Comparison of ENCODE assay signal across 20 cellular contexts in the genomic region with DNA sequence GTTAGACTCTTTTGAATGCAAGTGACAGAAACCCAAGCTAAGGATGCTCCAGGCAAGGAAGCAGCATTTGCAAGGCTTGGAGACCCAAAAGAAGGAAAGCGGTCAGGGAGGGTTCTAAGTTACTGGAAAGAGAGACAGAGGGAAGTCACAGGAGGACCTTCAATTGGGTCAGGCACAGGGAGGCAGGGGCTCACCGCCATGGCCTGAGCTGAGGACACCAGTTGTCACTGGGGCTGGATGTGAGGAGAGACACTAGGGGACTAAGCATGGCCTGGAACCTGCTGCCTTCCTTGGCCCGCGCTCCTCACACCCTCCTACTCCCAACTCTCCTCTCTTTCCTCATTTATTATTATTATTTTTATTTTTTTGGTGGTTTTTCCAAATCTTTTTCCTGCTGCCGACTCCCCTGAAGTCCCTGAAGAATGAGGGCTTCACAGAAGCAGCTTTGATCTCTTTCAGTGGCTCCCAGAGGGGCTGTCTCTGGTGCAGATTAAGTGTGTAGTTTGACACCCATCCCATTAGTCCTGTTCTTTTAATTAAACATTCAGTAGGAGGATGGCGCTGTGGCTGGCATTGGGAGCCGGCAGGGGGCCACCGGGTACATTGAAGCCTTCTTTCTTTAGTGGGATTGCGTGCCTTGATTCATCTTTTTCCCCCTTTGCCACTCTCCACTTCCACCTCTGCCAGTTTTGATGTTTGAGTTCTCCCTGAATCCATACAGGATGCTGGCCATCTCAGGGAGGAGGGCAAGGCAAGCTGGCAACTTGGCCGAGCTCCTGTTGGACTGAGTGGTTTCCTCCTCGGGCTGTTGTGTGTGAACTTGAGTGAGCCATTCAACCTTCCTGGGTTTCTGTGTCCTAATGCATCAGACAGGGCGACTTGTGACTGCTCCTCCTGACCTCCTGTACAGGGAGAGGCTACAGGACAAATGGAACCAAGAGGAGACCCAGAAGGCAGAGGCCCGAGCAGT. TPM values are rescaled to one million over a fixed set of nuclear protein-coding genes. Genes with fewer than 3 reads are reported as not detected.
DNase-seq lines count a peak whose midpoint lies in the region; ATAC-seq, FAIRE-seq and TF ChIP-seq lines count a peak whose summit lies in the region.
"Had no signal": no experiment of that assay in that cellular context is flagged by ENCODE, and none has a peak within 500 bp of the region (broad histone marks: within the 10 kb centered on the region; RNA-seq: fewer than 3 reads in every experiment).

No MANE protein-coding gene starts in this region.

- H3K36me3 ChIP-seq in GM23338 (ENCODE audit: insufficient read depth) (no peaks in the 10 kb centered on the region), K562 (ENCODE audit: control insufficient read depth, insufficient read depth, low read length) (no peaks in the 10 kb centered on the region)
- peaks cover 0 to 35% (median 0%) of the 10 kb centered on the region in 3 experiments for H3K36me3 ChIP-seq in naive thymus-derived CD4-positive, alpha-beta T cell (ENCODE audit: control insufficient read depth in 2 of 3, insufficient read depth in 3 of 3, low read length in 3 of 3)

- peaks cover 54% of the 10 kb centered on the region for H3K36me3 Mint-ChIP-seq in CD4-positive, alpha-beta T cell (ENCODE audit: low read depth)
- no peaks in the 10 kb centered on the region for H3K36me3 Mint-ChIP-seq in GM23338 (ENCODE audit: low read depth)
- H3K36me3 Mint-ChIP-seq in naive thymus-derived CD4-positive, alpha-beta T cell = peaks cover 10 to 31% (median 17%) of the 10 kb centered on the region in 5 donors

- CTCF ChIA-PET in CD4-positive, alpha-beta T cell (lab: Charles Lee) = interaction anchor here (0.6 kb wide), 1 partner anchor 516 kb away, joined by 6 read pairs; no protein-coding TSS in a partner anchor
- CTCF ChIA-PET in K562 (lab: Yijun Ruan, JAX; ENCODE audit: low intra/inter-chr PET ratio) = interaction anchor here (0.6 kb wide), 1 partner anchor 360 kb away, joined by 3 read pairs; no protein-coding TSS in a partner anchor
- CTCF ChIA-PET in naive thymus-derived CD4-positive, alpha-beta T cell (lab: Charles Lee) = interaction anchor here (1.3 kb wide), 1 partner anchor 9 kb away, joined by 4 read pairs; no protein-coding TSS in a partner anchor

- 24% methylated on average over 13 of the region's 13 CpGs for WGBS in K562 (ENCODE audit: insufficient coverage, low coverage, missing lambda C conversion rate)

- POLR2A ChIA-PET in CD4-positive, alpha-beta T cell (lab: Charles Lee) = no interaction called here
- POLR2A ChIA-PET in K562 (lab: Yijun Ruan, JAX) = interaction anchor here (0.9 to 2.4 kb wide), 3 partner anchors 10 to 229 kb away, joined by 5 to 9 read pairs (median 7); no protein-coding TSS in a partner anchor
- POLR2A ChIA-PET in naive thymus-derived CD4-positive, alpha-beta T cell (lab: Charles Lee) = interaction anchor here (0.6 kb wide), 1 partner anchor 197 kb away, joined by 3 read pairs; no protein-coding TSS in a partner anchor

- H3K27ac Mint-ChIP-seq in CD4-positive, alpha-beta T cell = peak overlapping the region; percentile 88
- no peak overlapping the region for H3K27ac Mint-ChIP-seq in GM23338
- peak overlapping the region; percentile 19 to 89 (median 56) for H3K27ac Mint-ChIP-seq in naive thymus-derived CD4-positive, alpha-beta T cell
- H3K27ac Mint-ChIP-seq: activated CD8-positive, alpha-beta T cell treated with anti-CD3 and anti-CD28 coated beads for 36 hours had no signal

- H3K9ac ChIP-seq in K562 (ENCODE audit: insufficient read depth in 1 of 2, low read depth in 2 of 2, low read length in 2 of 2) = no peak overlapping the region

- peak overlapping the region; percentile 2; the same call in 1 of the 2 replicates for H3K4me3 ChIP-seq in GM23338
- no peak overlapping the region for H3K4me3 ChIP-seq in K562
- H3K4me3 ChIP-seq in naive thymus-derived CD4-positive, alpha-beta T cell (ENCODE audit: low read length) = no peak overlapping the region
- no peak overlapping the region for H3K4me3 ChIP-seq in foreskin fibroblast (ENCODE audit: low read depth in 1 of 2, low read length in 2 of 2)
- H3K4me3 ChIP-seq: body of pancreas, left lung, psoas muscle, tibial artery had no signal

- no peaks in the 10 kb centered on the region for H3K9me1 ChIP-seq in K562 (ENCODE audit: control insufficient read depth, insufficient read depth, low read length)

- TF ChIP-seq EP300 in K562 (IDR thresholded peaks at IDR 0.05; ENCODE audit: low read length) = no peak

- no peak for TF ChIP-seq RAD21 in K562 (CRISPR knock-in tag; conservative IDR thresholded peaks at IDR 0.05 in 1 of 2, IDR thresholded peaks at IDR 0.05 in 1 of 2)

- H3K4me1 Mint-ChIP-seq in CD4-positive, alpha-beta T cell (ENCODE audit: low read depth) = peaks cover 34% of the 10 kb centered on the region
- H3K4me1 Mint-ChIP-seq in GM23338 = peaks cover 85% of the 10 kb centered on the region
- H3K4me1 Mint-ChIP-seq in naive thymus-derived CD4-positive, alpha-beta T cell = peaks cover 14 to 34% (median 29%) of the 10 kb centered on the region in 7 donors

- in situ Hi-C loops in K562 (cut with MboI) = no loop called here

- FAIRE-seq in K562 (lab: Jason Lieb, UNC) = no peak
- FAIRE-seq: colon had no signal

- H4K20me1 ChIP-seq in GM23338 (replicated peaks; ENCODE audit: insufficient read depth) (no peaks in the 10 kb centered on the region), K562 (replicated peaks; ENCODE audit: control insufficient read depth, insufficient read depth, low read length) (no peaks in the 10 kb centered on the region)

- H3K4me3 Mint-ChIP-seq in CD4-positive, alpha-beta T cell = no peak overlapping the region
- H3K4me3 Mint-ChIP-seq in GM23338 = peak overlapping the region; percentile 39; the same call in 2 of the 3 replicates
- no peak overlapping the region for H3K4me3 Mint-ChIP-seq in naive thymus-derived CD4-positive, alpha-beta T cell
- H3K4me3 Mint-ChIP-seq: activated CD8-positive, alpha-beta T cell treated with anti-CD3 and anti-CD28 coated beads for 36 hours; activated T-cell treated with anti-CD3 and anti-CD28 coated beads, Interleukin-2, amount 50 U/mL, for 72 hours had no signal

- no TSS peak for BruUV-seq in K562 (replicated peaks; lab: Mats Ljungman, UMichigan)

- no peak for TF ChIP-seq POLR2A in K562 (conservative IDR thresholded peaks at IDR 0.05)

- DNase-seq in CD4-positive, alpha-beta T cell = no peak
- DNase-seq in GM23338 (ENCODE audit: low spot score) (no peak), K562 (ENCODE audit: extremely low read depth in 1 of 4, low spot score in 3 of 4) (no peak), glomerular visceral epithelial cell (ENCODE audit: extremely low spot score) (no peak), foreskin fibroblast (no peak)
- no peak for DNase-seq in naive thymus-derived CD4-positive, alpha-beta T cell
- DNase-seq: activated CD8-positive, alpha-beta T cell treated with anti-CD3 and anti-CD28 coated beads for 36 hours; activated T-cell treated with anti-CD3 and anti-CD28 coated beads, Interleukin-2, amount 50 U/mL, for 72 hours; body of pancreas; COR-L47; EL; left lung; NCI-H774; OCI-M1; psoas muscle; stimulated activated CD4-positive, alpha-beta T cell treated with anti-CD3 and anti-CD28 coated beads, Interleukin-1b, Interleukin-23, amount 100 ng/mL, for 48 hours; stimulated activated naive CD4-positive, alpha-beta T cell treated with Interleukin-2 at 50 U/mL for 16 hours had no signal

- H3K27me3 Mint-ChIP-seq in CD4-positive, alpha-beta T cell = no peaks in the 10 kb centered on the region
- peaks cover 24% of the 10 kb centered on the region for H3K27me3 Mint-ChIP-seq in GM23338 (ENCODE audit: insufficient read depth, low read depth, poor library complexity)
- H3K27me3 Mint-ChIP-seq in naive thymus-derived CD4-positive, alpha-beta T cell = no peaks in the 10 kb centered on the region
- H3K27me3 Mint-ChIP-seq: activated CD8-positive, alpha-beta T cell treated with anti-CD3 and anti-CD28 coated beads for 36 hours had no signal

- H3K27ac ChIP-seq in CD4-positive, alpha-beta T cell (ENCODE audit: low read depth, low read length) = no peak overlapping the region
- H3K27ac ChIP-seq in GM23338 (ENCODE audit: low read depth) (no peak overlapping the region), K562 (ENCODE audit: extremely low read depth, low read depth, low read length) (no peak overlapping the region)
- H3K27ac ChIP-seq in naive thymus-derived CD4-positive, alpha-beta T cell (ENCODE audit: low read depth, low read length) = no peak overlapping the region
- H3K27ac ChIP-seq: body of pancreas, left lung, psoas muscle, tibial artery had no signal

- TF ChIP-seq CTCF in CD4-positive, alpha-beta T cell (IDR thresholded peaks at IDR 0.05) = no peak
- TF ChIP-seq CTCF in GM23338 (conservative IDR thresholded peaks at IDR 0.05; ENCODE audit: low read depth in 2 of 2) = no peak
- peak; percentile 10 to 49 (median 28); a peak in 4 of 6 replicates for TF ChIP-seq CTCF in K562 (IDR thresholded peaks at IDR 0.05 in 2 of 3, conservative IDR thresholded peaks at IDR 0.05 in 1 of 3; ENCODE audit: insufficient read depth in 2 of 3, low read depth in 1 of 3, low read length in 3 of 3)
- no peak for TF ChIP-seq CTCF in foreskin fibroblast (IDR thresholded peaks at IDR 0.05; ENCODE audit: low read depth, low read length)

- H3F3A ChIP-seq in GM23338 (replicated peaks; ENCODE audit: low read depth) = peaks cover 11% of the 10 kb centered on the region; the same call in 1 of the 2 replicates

- no peaks in the 10 kb centered on the region for H3K9me3 ChIP-seq in CD4-positive, alpha-beta T cell (ENCODE audit: control insufficient read depth, low read length)
- no peaks in the 10 kb centered on the region for H3K9me3 ChIP-seq in K562 (replicated peaks; ENCODE audit: control insufficient read depth, insufficient read depth, low read depth, low read length)
- H3K9me3 ChIP-seq in naive thymus-derived CD4-positive, alpha-beta T cell (ENCODE audit: control insufficient read depth in 2 of 3, low read length in 3 of 3) = no peaks in the 10 kb centered on the region
- H3K9me3 ChIP-seq: body of pancreas, left lung, psoas muscle, tibial artery had no signal

- ATAC-seq in CD4-positive, alpha-beta T cell (ENCODE audit: poor library complexity) = no peak
- ATAC-seq in GM23338 (no peak), K562 (no peak), HG03521 (IDR thresholded peaks at IDR 0.05; ENCODE audit: unreplicated experiment) (no peak)
- ATAC-seq in naive thymus-derived CD4-positive, alpha-beta T cell = no peak
- ATAC-seq: activated CD8-positive, alpha-beta T cell treated with anti-CD3 and anti-CD28 coated beads for 36 hours; activated T-cell treated with anti-CD3 and anti-CD28 coated beads, Interleukin-2, amount 50 U/mL, for 72 hours; body of pancreas; left lung; psoas muscle had no signal

- intact Hi-C loops in CD4-positive, alpha-beta T cell (cut with DNase I, micrococcal nuclease) = no loop called here
- intact Hi-C loops in K562 (cut with micrococcal nuclease) = loop anchor here (1.0 kb wide), 1 partner anchor 65 kb away; no protein-coding TSS in a partner anchor
- intact Hi-C loops in naive thymus-derived CD4-positive, alpha-beta T cell (cut with micrococcal nuclease) = no loop called here

- no peaks in the 10 kb centered on the region for H3K27me3 ChIP-seq in CD4-positive, alpha-beta T cell (ENCODE audit: control insufficient read depth, insufficient read depth, low read length)
- H3K27me3 ChIP-seq in GM23338 (ENCODE audit: insufficient read depth) (0 out of 2 replicates have a peak, but pooled peaks cover 5% of the 10 kb centered on the region), K562 (ENCODE audit: control insufficient read depth in 2 of 2, insufficient read depth in 2 of 2, low read length in 2 of 2) (peaks cover 0 to 8% of the 10 kb centered on the region in 2 experiments; a peak in 1 of 5 replicates)
- no peaks in the 10 kb centered on the region for H3K27me3 ChIP-seq in naive thymus-derived CD4-positive, alpha-beta T cell (ENCODE audit: control insufficient read depth in 2 of 2, insufficient read depth in 2 of 2, low read length in 2 of 2)
- H3K27me3 ChIP-seq: body of pancreas, left lung, tibial artery had no signal

- peaks cover 3% of the 10 kb centered on the region; the same call in 1 of the 2 replicates for H3K9me2 ChIP-seq in GM23338 (ENCODE audit: insufficient read depth)

- H3K79me2 ChIP-seq in GM23338 (replicated peaks; ENCODE audit: insufficient read depth) = no peaks in the 10 kb centered on the region
- H3K79me2 ChIP-seq in K562 (ENCODE audit: control insufficient read depth, insufficient read depth, low read length) = no peaks in the 10 kb centered on the region

- peak overlapping the region; percentile 70 for H3K4me2 ChIP-seq in GM23338
- no peak overlapping the region for H3K4me2 ChIP-seq in K562 (ENCODE audit: insufficient read depth, low read length)

- H3K9me3 Mint-ChIP-seq in CD4-positive, alpha-beta T cell = no peaks in the 10 kb centered on the region
- H3K9me3 Mint-ChIP-seq in GM23338 = peaks cover 2% of the 10 kb centered on the region; the same call in 1 of the 3 replicates
- H3K9me3 Mint-ChIP-seq in naive thymus-derived CD4-positive, alpha-beta T cell = peaks cover 0 to 1% (median 0%) of the 10 kb centered on the region in 11 donors
- H3K9me3 Mint-ChIP-seq: activated CD8-positive, alpha-beta T cell treated with anti-CD3 and anti-CD28 coated beads for 36 hours; activated T-cell treated with anti-CD3 and anti-CD28 coated beads, Interleukin-2, amount 50 U/mL, for 72 hours had no signal

- peaks cover 93% of the 10 kb centered on the region for H3K4me1 ChIP-seq in GM23338 (ENCODE audit: insufficient read depth)
- H3K4me1 ChIP-seq in K562 (replicated peaks in 1 of 2; ENCODE audit: control insufficient read depth in 2 of 2, insufficient read depth in 2 of 2, low read length in 2 of 2) = 0 out of 5 replicates have a peak, but pooled peaks cover 0 to 3% of the 10 kb centered on the region in 2 experiments
- peaks cover 9 to 23% of the 10 kb centered on the region in 2 donors for H3K4me1 ChIP-seq in naive thymus-derived CD4-positive, alpha-beta T cell (ENCODE audit: control insufficient read depth in 2 of 2, insufficient read depth in 2 of 2, low read length in 2 of 2)
- H3K4me1 ChIP-seq: psoas muscle had no signal

- H2AFZ ChIP-seq in GM23338 (no peak overlapping the region), K562 (ENCODE audit: low read depth, low read length) (no peak overlapping the region)

RNA-seq across cellular contexts. Expression of gene MDM4, which starts 59.3 kb away (rescaled TPM):
- total RNA-seq in CD4-positive, alpha-beta T cell = 100 to 1,000 TPM; 260 to 266 TPM
- 56.1 and 63.9 TPM in 2 replicates for total RNA-seq in GM23338 (2014; rRNA removed; shearing (Covaris generic))
- polyA plus RNA-seq in GM23338 (2016; fragmentation: Nextera tagmentation; extraction: Ambion mirVana) (22.7 and 24.8 TPM in 2 replicates), K562 (2011; rRNA removed) (41.2 and 46.7 TPM in 2 replicates), K562 (2014; fragmentation: Illumina TruSeq; extraction: Trizol) (10.0 TPM in 2 replicates), K562 (2014; fragmentation: Nextera tagmentation; extraction: Ambion mirVana) (10 to 100 TPM in 1 of 2 experiments, 1 to 10 TPM in 1; 3.3 to 11.1 TPM), K562 (2014; rRNA removed) (17.9 and 22.6 TPM in 2 replicates)
- total RNA-seq in K562 (2011; cell fraction: chromatin; rRNA removed; ENCODE audit: low replicate concordance) = 237 and 644 TPM in 2 replicates
- total RNA-seq in K562 (2011; cell fraction: nucleolus; rRNA removed) = 117 and 136 TPM in 2 replicates
- 249 and 386 TPM in 2 replicates for total RNA-seq in K562 (2011; cell fraction: nucleoplasm; rRNA removed)
- total RNA-seq in K562 (2014; rRNA removed) (21.2 and 24.6 TPM in 2 replicates), K562 (2014; rRNA removed; fragmentation: Illumina TruSeq; extraction: Trizol) (40.6 and 53.0 TPM in 2 replicates), K562 (2015; rRNA removed; fragmentation: Illumina TruSeq; extraction: Trizol) (32.2 and 33.4 TPM in 2 replicates), K562 (2021) (55.9 and 61.7 TPM in 2 replicates)
- polyA plus RNA-seq in K562 (2011; cell fraction: cytosol; rRNA removed) = 5.9 and 16.5 TPM in 2 replicates
- 63.1 and 81.2 TPM in 2 replicates for polyA plus RNA-seq in K562 (2011; cell fraction: nucleus; rRNA removed)
- polyA plus RNA-seq in K562 (2012) = 5.2 and 7.5 TPM in 2 replicates
- polyA minus RNA-seq in K562 (2011; rRNA and poly(A)+ RNA removed) = 171 and 249 TPM in 2 replicates
- 15.7 and 26.6 TPM in 2 replicates for polyA minus RNA-seq in K562 (2011; cell fraction: cytosol; rRNA and poly(A)+ RNA removed)
- 120 and 165 TPM in 2 replicates for polyA minus RNA-seq in K562 (2011; cell fraction: nucleus; rRNA and poly(A)+ RNA removed)
- 100 to 1,000 TPM; 107 to 278 (median 268) TPM for total RNA-seq in naive thymus-derived CD4-positive, alpha-beta T cell
- 10 to 100 TPM; 19.1 to 21.1 TPM for polyA plus RNA-seq in naive thymus-derived CD4-positive, alpha-beta T cell

Comparison
In these comparisons a context has a peak if more than half of its experiments do, and no peak if none do; other contexts are left out.
1. CTCF ChIP-seq: peak in K562 (3 of 3); none in CD4-positive, alpha-beta T cell (single experiment), GM23338 (0 of 2) and foreskin fibroblast (single experiment).